13 cellular contexts compared by ENCODE assay signal in genomic region chr17:64022631-64023063, GRCh38. TPM values are rescaled to one million over a fixed set of nuclear protein-coding genes. Genes with fewer than 3 reads are reported as not detected.
A peak's percentile ranks its signal among the peaks of the same experiment; 100 is the strongest.
DNase-seq lines count a peak whose midpoint lies in the region; ATAC-seq and TF ChIP-seq lines count a peak whose summit lies in the region.
"Had no signal": no experiment of that assay in that cellular context is flagged by ENCODE, and none has a peak within 500 bp of the region (broad histone marks: within the 10 kb centered on the region; RNA-seq: fewer than 3 reads in every experiment).

No MANE protein-coding gene starts in this region.

- WGBS in psoas muscle, 3 donors: 74 to 85% (median 80%) methylated on average over 5 of the region's 5 CpGs

- H3K4me3 Mint-ChIP-seq in T-helper 2 cell treated with Interferon-gamma antibody and Interleukin-4, amounts not matched to agents 5 μg/mL and 100 μg/mL, for 36 hours: peak overlapping the region; percentile 74
- peak overlapping the region; percentile 70 for H3K4me3 Mint-ChIP-seq in T-helper 17 cell
- H3K4me3 Mint-ChIP-seq in dendritic cell treated with granulocyte-macrophage colony-stimulating factor and Interleukin-4, amounts not matched to agents 40 ng/mL and 50 ng/mL, for 4 days: no peak overlapping the region

- no peaks in the 10 kb centered on the region for H3K27me3 Mint-ChIP-seq in T-helper 2 cell treated with Interferon-gamma antibody and Interleukin-4, amounts not matched to agents 5 μg/mL and 100 μg/mL, for 36 hours (ENCODE audit: low read depth)
- no peaks in the 10 kb centered on the region for H3K27me3 Mint-ChIP-seq in T-helper 17 cell
- H3K27me3 Mint-ChIP-seq in dendritic cell treated with granulocyte-macrophage colony-stimulating factor and Interleukin-4, amounts not matched to agents 40 ng/mL and 50 ng/mL, for 4 days: peaks cover 5% of the 10 kb centered on the region

- H3K4me3 ChIP-seq in psoas muscle: no peak overlapping the region
- H3K4me3 ChIP-seq: suprapubic skin had no signal

- intact Hi-C loops in dendritic cell treated with granulocyte-macrophage colony-stimulating factor and Interleukin-4, amounts not matched to agents 40 ng/mL and 50 ng/mL, for 4 days (cut with micrococcal nuclease): no loop called here
- intact Hi-C loops in psoas muscle (cut with DNase I): no loop called here

- DNase-seq in T-helper 2 cell treated with Interferon-gamma antibody and Interleukin-4, amounts not matched to agents 5 μg/mL and 100 μg/mL, for 36 hours (ENCODE audit: low spot score): no peak
- DNase-seq in T-helper 2 cell (no peak), T-helper 17 cell (no peak), psoas muscle (no peak), omental fat pad (ENCODE audit: low spot score) (no peak)
- DNase-seq in stimulated activated CD8-positive, alpha-beta memory T cell treated with anti-CD3 and anti-CD28 coated beads, Interleukin-4, amount 100 ng/mL, for 48 hours: peak; percentile 55
- DNase-seq: activated gamma-delta T cell, DMS153, NCI-H510A had no signal

- no peaks in the 10 kb centered on the region for H3K9me3 ChIP-seq in T-helper 17 cell (ENCODE audit: control insufficient read depth, low read length, poor library complexity, severe bottlenecking)
- H3K9me3 ChIP-seq in psoas muscle: no peaks in the 10 kb centered on the region
- H3K9me3 ChIP-seq: suprapubic skin had no signal

- peaks cover 2% of the 10 kb centered on the region for H3K9me3 Mint-ChIP-seq in T-helper 2 cell treated with Interferon-gamma antibody and Interleukin-4, amounts not matched to agents 5 μg/mL and 100 μg/mL, for 36 hours
- no peaks in the 10 kb centered on the region for H3K9me3 Mint-ChIP-seq in dendritic cell treated with granulocyte-macrophage colony-stimulating factor and Interleukin-4, amounts not matched to agents 40 ng/mL and 50 ng/mL, for 4 days

- H3K4me1 Mint-ChIP-seq in T-helper 2 cell treated with Interferon-gamma antibody and Interleukin-4, amounts not matched to agents 5 μg/mL and 100 μg/mL, for 36 hours (ENCODE audit: low read depth): peaks cover 58% of the 10 kb centered on the region
- H3K4me1 Mint-ChIP-seq in T-helper 17 cell: peaks cover 46% of the 10 kb centered on the region
- peaks cover 34% of the 10 kb centered on the region for H3K4me1 Mint-ChIP-seq in dendritic cell treated with granulocyte-macrophage colony-stimulating factor and Interleukin-4, amounts not matched to agents 40 ng/mL and 50 ng/mL, for 4 days (ENCODE audit: low read depth)

- TF ChIP-seq POLR2A in GM18505 (IDR thresholded peaks at IDR 0.05; ENCODE audit: borderline replicate concordance, extremely low read depth, insufficient read depth, insufficient read length): no peak

- H3K27me3 ChIP-seq in psoas muscle (ENCODE audit: insufficient read depth in 3 of 3, low read length in 2 of 3): no peaks in the 10 kb centered on the region
- H3K27me3 ChIP-seq: suprapubic skin had no signal

- H3K36me3 ChIP-seq in psoas muscle (ENCODE audit: insufficient read depth in 1 of 2, low read depth in 1 of 2): no peaks in the 10 kb centered on the region
- H3K36me3 ChIP-seq: suprapubic skin had no signal

- TF ChIP-seq CTCF in psoas muscle (IDR thresholded peaks at IDR 0.05) (no peak), omental fat pad (IDR thresholded peaks at IDR 0.05) (no peak)

- peak overlapping the region; percentile 100 for H3K27ac Mint-ChIP-seq in T-helper 2 cell treated with Interferon-gamma antibody and Interleukin-4, amounts not matched to agents 5 μg/mL and 100 μg/mL, for 36 hours
- H3K27ac Mint-ChIP-seq in T-helper 17 cell: peak overlapping the region; percentile 100
- H3K27ac Mint-ChIP-seq in dendritic cell treated with granulocyte-macrophage colony-stimulating factor and Interleukin-4, amounts not matched to agents 40 ng/mL and 50 ng/mL, for 4 days: peak overlapping the region; percentile 10

- H3K36me3 Mint-ChIP-seq in T-helper 2 cell treated with Interferon-gamma antibody and Interleukin-4, amounts not matched to agents 5 μg/mL and 100 μg/mL, for 36 hours (ENCODE audit: low read depth): peaks cover 14% of the 10 kb centered on the region
- H3K36me3 Mint-ChIP-seq in T-helper 17 cell (ENCODE audit: low read depth): no peaks in the 10 kb centered on the region
- no peaks in the 10 kb centered on the region for H3K36me3 Mint-ChIP-seq in dendritic cell treated with granulocyte-macrophage colony-stimulating factor and Interleukin-4, amounts not matched to agents 40 ng/mL and 50 ng/mL, for 4 days (ENCODE audit: low read depth)

- no peak overlapping the region for H3K27ac ChIP-seq in psoas muscle
- H3K27ac ChIP-seq: suprapubic skin had no signal

- peaks cover 4% of the 10 kb centered on the region for H3K4me1 ChIP-seq in psoas muscle

- ATAC-seq in T-helper 17 cell: no peak
- no peak for ATAC-seq in psoas muscle
- ATAC-seq in omental fat pad (ENCODE audit: low FRiP score): no peak
- ATAC-seq in GM18505 (IDR thresholded peaks at IDR 0.05; ENCODE audit: unreplicated experiment): no peak

RNA-seq across cellular contexts. Expression of gene ICAM2, which starts 2.2 kb away (rescaled TPM):
- total RNA-seq in T-helper 17 cell: 100 to 1,000 TPM; 113 to 115 TPM
- 10 to 100 TPM; 22.5 to 34.8 (median 26.8) TPM for total RNA-seq in psoas muscle
- polyA plus RNA-seq in psoas muscle: 10 to 100 TPM; 20.4 to 50.0 (median 34.0) TPM
- 100 to 1,000 TPM in 3 of 4 donors, 10 to 100 TPM in 1; 57.7 to 252 (median 137) TPM for total RNA-seq in omental fat pad

RNA-seq across cellular contexts. Expression of gene PRR29, which starts 24.5 kb away (rescaled TPM):
- total RNA-seq in T-helper 17 cell (1 to 10 TPM; 1.7 to 3.3 TPM), psoas muscle (under 1 TPM in 3 of 4 donors, not detected in 1; 0.19 to 0.47 (median 0.25) TPM), omental fat pad (1 to 10 TPM in 1 of 4 donors, under 1 TPM in 3; 0.19 to 1.1 (median 0.55) TPM)
- under 1 TPM; 0.09 to 0.13 (median 0.11) TPM for polyA plus RNA-seq in psoas muscle

RNA-seq across cellular contexts. Expression of gene SCN4A, which starts 49.9 kb away (rescaled TPM):
- total RNA-seq in T-helper 17 cell: under 1 TPM; 0.02 to 0.16 TPM
- total RNA-seq in psoas muscle: 100 to 1,000 TPM in 2 of 4 donors, 10 to 100 TPM in 2; 45.9 to 137 (median 98.4) TPM
- 10 to 100 TPM in 2 of 3 donors, 1 to 10 TPM in 1; 3.8 to 34.9 (median 14.7) TPM for polyA plus RNA-seq in psoas muscle
- total RNA-seq in omental fat pad: 10 to 100 TPM in 3 of 4 donors, 1 to 10 TPM in 1; 7.0 to 43.3 (median 15.1) TPM
- total RNA-seq: renal cortical epithelial cell had no signal

Comparison
In these comparisons a context has a peak if more than half of its experiments do, and no peak if none do; other contexts are left out.
1. H3K27ac Mint-ChIP-seq: peak in every context shown above with its lines; median percentile 100 in T-helper 2 cell treated with Interferon-gamma antibody and Interleukin-4, amounts not matched to agents 5 μg/mL and 100 μg/mL, for 36 hours; 100 in T-helper 17 cell; 10 in dendritic cell treated with granulocyte-macrophage colony-stimulating factor and Interleukin-4, amounts not matched to agents 40 ng/mL and 50 ng/mL, for 4 days.
2. RNA of gene SCN4A, which starts 49.9 kb away (total RNA-seq): 45.9 to 137 TPM in psoas muscle and 7.0 to 43.3 TPM in omental fat pad; 0.02 to 0.16 TPM in T-helper 17 cell; every median in the first group is over 4 times any median in the second.